17 cellular contexts compared by ENCODE assay signal in the genomic region with DNA sequence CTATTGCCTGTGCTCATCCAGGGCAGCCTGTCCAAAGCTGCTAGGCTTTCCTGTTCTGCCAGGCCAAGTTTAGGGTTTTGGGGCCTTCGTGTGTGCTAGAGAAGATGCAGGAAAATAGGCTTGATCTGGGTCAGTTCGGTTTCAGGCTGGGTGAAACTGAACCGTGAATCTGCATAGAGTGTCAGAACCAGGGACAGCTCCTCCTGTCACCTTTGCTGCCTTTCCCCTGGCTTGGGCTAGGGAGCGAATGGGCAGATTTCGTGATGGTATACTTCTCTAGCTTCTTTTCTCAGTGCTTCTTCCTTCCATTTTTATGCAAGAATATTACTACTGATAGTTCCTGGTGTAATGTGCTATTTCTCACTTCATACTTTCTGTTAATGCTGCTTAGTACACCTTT. TPM values are rescaled to one million over a fixed set of nuclear protein-coding genes. Genes with fewer than 3 reads are reported as not detected.
DNase-seq lines count a peak whose midpoint lies in the region; ATAC-seq and TF ChIP-seq lines count a peak whose summit lies in the region.
"Had no signal": no experiment of that assay in that cellular context is flagged by ENCODE, and none has a peak within 500 bp of the region (broad histone marks: within the 10 kb centered on the region; RNA-seq: fewer than 3 reads in every experiment).

No MANE protein-coding gene starts in this region.

- POLR2A ChIA-PET in activated CD8-positive, alpha-beta T cell treated with anti-CD3 and anti-CD28 coated beads, Interleukin-2, amount 10 ng/mL, durations not matched to agents 7 days and 5 days (lab: Charles Lee) = interaction anchor here (0.6 kb wide), 1 partner anchor 54 kb away, joined by 3 read pairs; no protein-coding TSS in a partner anchor
- POLR2A ChIA-PET in activated CD8-positive, alpha-beta T cell treated with anti-CD3 and anti-CD28 coated beads for 36 hours (lab: Charles Lee) = no interaction called here

- H3K4me1 Mint-ChIP-seq in activated CD8-positive, alpha-beta T cell treated with anti-CD3 and anti-CD28 coated beads, Interleukin-2, amount 10 ng/mL, durations not matched to agents 7 days and 5 days (ENCODE audit: low read depth) = peaks cover 5% of the 10 kb centered on the region
- peaks cover 3% of the 10 kb centered on the region for H3K4me1 Mint-ChIP-seq in activated CD8-positive, alpha-beta T cell treated with anti-CD3 and anti-CD28 coated beads for 36 hours (ENCODE audit: low read depth)
- peaks cover 4% of the 10 kb centered on the region in 2 donors for H3K4me1 Mint-ChIP-seq in natural killer cell
- H3K4me1 Mint-ChIP-seq: activated B cell treated with CpG ODN at 0.5 μM for 24 hours had no signal

- no peaks in the 10 kb centered on the region for H3K27me3 ChIP-seq in RWPE2 (ENCODE audit: insufficient read depth, poor library complexity, severe bottlenecking)
- H3K27me3 ChIP-seq: ascending aorta, upper lobe of right lung had no signal

- H3K9me3 Mint-ChIP-seq in activated CD8-positive, alpha-beta T cell treated with anti-CD3 and anti-CD28 coated beads, Interleukin-2, amount 10 ng/mL, durations not matched to agents 7 days and 5 days (ENCODE audit: insufficient read depth) = no peaks in the 10 kb centered on the region
- no peaks in the 10 kb centered on the region for H3K9me3 Mint-ChIP-seq in activated CD8-positive, alpha-beta T cell treated with anti-CD3 and anti-CD28 coated beads for 36 hours
- no peaks in the 10 kb centered on the region for H3K9me3 Mint-ChIP-seq in natural killer cell
- H3K9me3 Mint-ChIP-seq: activated B cell treated with CpG ODN at 0.5 μM for 24 hours; activated T-cell treated with anti-CD3 and anti-CD28 coated beads, Interleukin-2, amount 50 U/mL, for 72 hours had no signal

- H3K4me1 ChIP-seq in RWPE2 (ENCODE audit: insufficient read depth, poor library complexity, severe bottlenecking) = no peaks in the 10 kb centered on the region
- H3K4me1 ChIP-seq: ascending aorta, psoas muscle, upper lobe of right lung had no signal

- DNase-seq in activated CD8-positive, alpha-beta T cell treated with anti-CD3 and anti-CD28 coated beads, Interleukin-2, amount 10 ng/mL, durations not matched to agents 7 days and 5 days = peak; percentile 38
- DNase-seq in activated CD8-positive, alpha-beta T cell treated with anti-CD3 and anti-CD28 coated beads for 36 hours = no peak
- no peak for DNase-seq in RWPE2 (ENCODE audit: low spot score)
- DNase-seq in fibroblast of peridontal ligament (ENCODE audit: extremely low read depth) = peak; percentile 24
- peak; percentile 5 for DNase-seq in stromal cell of bone marrow (ENCODE audit: low read depth)
- no peak for DNase-seq in natural killer cell
- DNase-seq: activated B cell treated with CpG ODN at 0.5 μM for 24 hours; activated T-cell treated with anti-CD3 and anti-CD28 coated beads, Interleukin-2, amount 50 U/mL, for 72 hours; midbrain; NCI-H1417 treated with DMSO at 0.1 percent for 48 hours; NCI-H524 treated with DMSO at 0.1 percent for 48 hours; psoas muscle; SIG-M5; upper lobe of right lung had no signal

- no peaks in the 10 kb centered on the region for H3K36me3 ChIP-seq in RWPE2 (ENCODE audit: low read depth)
- H3K36me3 ChIP-seq: ascending aorta, upper lobe of right lung had no signal

- H3K4me3 Mint-ChIP-seq in activated CD8-positive, alpha-beta T cell treated with anti-CD3 and anti-CD28 coated beads, Interleukin-2, amount 10 ng/mL, durations not matched to agents 7 days and 5 days = no peak overlapping the region
- no peak overlapping the region for H3K4me3 Mint-ChIP-seq in activated CD8-positive, alpha-beta T cell treated with anti-CD3 and anti-CD28 coated beads for 36 hours
- no peak overlapping the region for H3K4me3 Mint-ChIP-seq in natural killer cell
- H3K4me3 Mint-ChIP-seq: activated B cell treated with CpG ODN at 0.5 μM for 24 hours; activated T-cell treated with anti-CD3 and anti-CD28 coated beads, Interleukin-2, amount 50 U/mL, for 72 hours had no signal

- no peak overlapping the region for H3K27ac Mint-ChIP-seq in activated CD8-positive, alpha-beta T cell treated with anti-CD3 and anti-CD28 coated beads, Interleukin-2, amount 10 ng/mL, durations not matched to agents 7 days and 5 days
- no peak overlapping the region for H3K27ac Mint-ChIP-seq in activated CD8-positive, alpha-beta T cell treated with anti-CD3 and anti-CD28 coated beads for 36 hours
- no peak overlapping the region for H3K27ac Mint-ChIP-seq in natural killer cell
- H3K27ac Mint-ChIP-seq: activated B cell treated with CpG ODN at 0.5 μM for 24 hours; activated T-cell treated with anti-CD3 and anti-CD28 coated beads, Interleukin-2, amount 50 U/mL, for 72 hours had no signal

- H3K9me3 ChIP-seq in RWPE2 (ENCODE audit: severe bottlenecking) = no peaks in the 10 kb centered on the region
- H3K9me3 ChIP-seq: ascending aorta, psoas muscle, upper lobe of right lung had no signal

- peak; percentile 49 for ATAC-seq in activated CD8-positive, alpha-beta T cell treated with anti-CD3 and anti-CD28 coated beads, Interleukin-2, amount 10 ng/mL, durations not matched to agents 7 days and 5 days
- ATAC-seq in activated CD8-positive, alpha-beta T cell treated with anti-CD3 and anti-CD28 coated beads for 36 hours = no peak
- peak; percentile 60; the same call in 2 of the 3 replicates for ATAC-seq in RWPE2 (ENCODE audit: low read depth)
- ATAC-seq in HG02852 (IDR thresholded peaks at IDR 0.05; ENCODE audit: unreplicated experiment) = no peak
- ATAC-seq in GM21723 (IDR thresholded peaks at IDR 0.05; ENCODE audit: unreplicated experiment) = no peak
- no peak for ATAC-seq in natural killer cell
- ATAC-seq: activated T-cell treated with anti-CD3 and anti-CD28 coated beads, Interleukin-2, amount 50 U/mL, for 72 hours; psoas muscle; upper lobe of right lung had no signal

- intact Hi-C loops in activated CD8-positive, alpha-beta T cell treated with anti-CD3 and anti-CD28 coated beads for 36 hours (cut with micrococcal nuclease) = no loop called here
- intact Hi-C loops in natural killer cell (cut with micrococcal nuclease) = no loop called here

- TF ChIP-seq CTCF in activated CD8-positive, alpha-beta T cell treated with anti-CD3 and anti-CD28 coated beads for 36 hours (IDR thresholded peaks at IDR 0.05) = no peak
- TF ChIP-seq CTCF in RWPE2 (IDR thresholded peaks at IDR 0.05; ENCODE audit: poor library complexity, severe bottlenecking) = no peak
- no peak for TF ChIP-seq CTCF in natural killer cell (IDR thresholded peaks at IDR 0.05)

- no peaks in the 10 kb centered on the region for H3K27me3 Mint-ChIP-seq in activated CD8-positive, alpha-beta T cell treated with anti-CD3 and anti-CD28 coated beads, Interleukin-2, amount 10 ng/mL, durations not matched to agents 7 days and 5 days (ENCODE audit: low read depth)
- no peaks in the 10 kb centered on the region for H3K27me3 Mint-ChIP-seq in activated CD8-positive, alpha-beta T cell treated with anti-CD3 and anti-CD28 coated beads for 36 hours
- H3K27me3 Mint-ChIP-seq in natural killer cell (ENCODE audit: low read depth in 2 of 2) = no peaks in the 10 kb centered on the region

- no peak overlapping the region for H3K27ac ChIP-seq in RWPE2 (ENCODE audit: poor library complexity, severe bottlenecking)
- H3K27ac ChIP-seq: ascending aorta, psoas muscle, upper lobe of right lung had no signal

- no peaks in the 10 kb centered on the region for H3K36me3 Mint-ChIP-seq in activated CD8-positive, alpha-beta T cell treated with anti-CD3 and anti-CD28 coated beads, Interleukin-2, amount 10 ng/mL, durations not matched to agents 7 days and 5 days (ENCODE audit: low read depth)
- H3K36me3 Mint-ChIP-seq in activated CD8-positive, alpha-beta T cell treated with anti-CD3 and anti-CD28 coated beads for 36 hours (ENCODE audit: low read depth) = no peaks in the 10 kb centered on the region
- H3K36me3 Mint-ChIP-seq in natural killer cell = no peaks in the 10 kb centered on the region

- no peak overlapping the region for H3K4me3 ChIP-seq in RWPE2 (ENCODE audit: severe bottlenecking)
- H3K4me3 ChIP-seq: ascending aorta, psoas muscle, upper lobe of right lung had no signal

- CTCF ChIA-PET in activated CD8-positive, alpha-beta T cell treated with anti-CD3 and anti-CD28 coated beads, Interleukin-2, amount 10 ng/mL, durations not matched to agents 7 days and 5 days (lab: Charles Lee) = no interaction called here
- CTCF ChIA-PET in activated CD8-positive, alpha-beta T cell treated with anti-CD3 and anti-CD28 coated beads for 36 hours (lab: Charles Lee) = no interaction called here

RNA-seq across cellular contexts. Expression of a gene that starts 6.0 kb away (rescaled TPM):
- 10 to 100 TPM; 20.8 to 21.3 TPM for total RNA-seq in activated CD8-positive, alpha-beta T cell treated with anti-CD3 and anti-CD28 coated beads, Interleukin-2, amount 10 ng/mL, durations not matched to agents 7 days and 5 days
- total RNA-seq in activated CD8-positive, alpha-beta T cell treated with anti-CD3 and anti-CD28 coated beads for 36 hours = 10 to 100 TPM; 33.0 to 34.2 TPM
- total RNA-seq in natural killer cell = 10 to 100 TPM; 30.1 to 34.5 (median 34.3) TPM

RNA-seq across cellular contexts. Expression of a gene that starts 53.9 kb away (rescaled TPM):
- 10 to 100 TPM; 27.2 to 30.2 TPM for total RNA-seq in activated CD8-positive, alpha-beta T cell treated with anti-CD3 and anti-CD28 coated beads, Interleukin-2, amount 10 ng/mL, durations not matched to agents 7 days and 5 days
- total RNA-seq in activated CD8-positive, alpha-beta T cell treated with anti-CD3 and anti-CD28 coated beads for 36 hours = 10 to 100 TPM; 27.7 to 30.0 TPM
- 10 to 100 TPM; 36.5 to 49.6 (median 49.0) TPM for total RNA-seq in natural killer cell

Comparison
In these comparisons a context has a peak if more than half of its experiments do, and no peak if none do; other contexts are left out.
1. ATAC-seq: peak in activated CD8-positive, alpha-beta T cell treated with anti-CD3 and anti-CD28 coated beads, Interleukin-2, amount 10 ng/mL, durations not matched to agents 7 days and 5 days (single experiment) and RWPE2 (single experiment); none in activated CD8-positive, alpha-beta T cell treated with anti-CD3 and anti-CD28 coated beads for 36 hours (single experiment), HG02852 (single experiment), GM21723 (single experiment) and natural killer cell (0 of 3).
2. DNase-seq: peak in activated CD8-positive, alpha-beta T cell treated with anti-CD3 and anti-CD28 coated beads, Interleukin-2, amount 10 ng/mL, durations not matched to agents 7 days and 5 days (single experiment), fibroblast of peridontal ligament (single experiment) and stromal cell of bone marrow (single experiment); none in activated CD8-positive, alpha-beta T cell treated with anti-CD3 and anti-CD28 coated beads for 36 hours (single experiment), RWPE2 (single experiment) and natural killer cell (single experiment).